Comparison of ENCODE assay signal across 17 cellular contexts in genomic region chr14:102427642-102428041, GRCh38.
A peak's percentile ranks its signal among the peaks of the same experiment; 100 is the strongest.
DNase-seq lines count a peak whose midpoint lies in the region; ATAC-seq, FAIRE-seq and TF ChIP-seq lines count a peak whose summit lies in the region.
"Had no signal": no experiment of that assay in that cellular context is flagged by ENCODE, and none has a peak within 500 bp of the region (broad histone marks: within the 10 kb centered on the region; RNA-seq: fewer than 3 reads in every experiment).

No MANE protein-coding gene starts in this region.

- 0 out of 5 replicates have a peak, but pooled peaks cover 0 to 3% of the 10 kb centered on the region in 2 experiments for H3K27me3 ChIP-seq in K562 (ENCODE audit: control insufficient read depth in 2 of 2, insufficient read depth in 2 of 2, low read length in 2 of 2)
- H3K27me3 ChIP-seq in upper lobe of right lung, result no peaks in the 10 kb centered on the region
- H3K27me3 ChIP-seq: BLaER1 had no signal

- peaks cover 7% of the 10 kb centered on the region for H3K4me1 Mint-ChIP-seq in nephron progenitor cell
- H3K4me1 Mint-ChIP-seq in stimulated activated naive B cell treated with anti-CD40 and anti-IgM and Interleukin-4, amounts not matched to agents 10 μg/mL and 1 μg/mL and 100 μg/mL, for 72 hours, result no peaks in the 10 kb centered on the region
- H3K4me1 Mint-ChIP-seq: CD14-positive monocyte; CD4-positive, alpha-beta memory T cell had no signal

- ATAC-seq in K562, result no peak
- no peak for ATAC-seq in upper lobe of right lung
- ATAC-seq in stimulated activated naive B cell treated with anti-CD40 and anti-IgM and Interleukin-4, amounts not matched to agents 10 μg/mL and 1 μg/mL and 100 μg/mL, for 72 hours (replicated peaks), result no peak
- ATAC-seq: GM23338, HCT116 had no signal

- no peaks in the 10 kb centered on the region for H3K9me1 ChIP-seq in K562 (ENCODE audit: control insufficient read depth, insufficient read depth, low read length)

- BruUV-seq in K562 (replicated peaks; lab: Mats Ljungman, UMichigan), result no TSS peak

- POLR2A ChIA-PET in K562 (lab: Yijun Ruan, JAX), result no interaction called here

- H2AFZ ChIP-seq in K562 (ENCODE audit: low read depth, low read length), result no peak overlapping the region
- H2AFZ ChIP-seq: GM23338 had no signal

- peak; percentile 14 for DNase-seq in activated effector memory CD4-positive, alpha-beta T cell treated with anti-CD3 and anti-CD28 coated beads, Interleukin-2, amount 50 U/mL, for 16 hours
- no peak for DNase-seq in activated effector memory CD4-positive, alpha-beta T cell treated with Interleukin-2 at 50 U/mL for 16 hours
- DNase-seq in K562 (ENCODE audit: extremely low read depth in 1 of 4, low spot score in 3 of 4) (no peak), nephron progenitor cell (no peak), upper lobe of right lung (peak; percentile 46), pons (ENCODE audit: low spot score) (no peak)
- DNase-seq in stimulated activated naive B cell treated with anti-CD40 and anti-IgM and Interleukin-4, amounts not matched to agents 10 μg/mL and 1 μg/mL and 100 μg/mL, for 72 hours, result no peak
- DNase-seq: 8988T; CD4-positive, alpha-beta memory T cell; DMS153; DMS79; GF-D8; H7 had no signal

- no peaks in the 10 kb centered on the region for H3K9me3 Mint-ChIP-seq in nephron progenitor cell
- no peaks in the 10 kb centered on the region for H3K9me3 Mint-ChIP-seq in stimulated activated naive B cell treated with anti-CD40 and anti-IgM and Interleukin-4, amounts not matched to agents 10 μg/mL and 1 μg/mL and 100 μg/mL, for 72 hours
- H3K9me3 Mint-ChIP-seq: CD14-positive monocyte; CD4-positive, alpha-beta memory T cell; GM23338 had no signal

- H3K36me3 Mint-ChIP-seq in nephron progenitor cell (ENCODE audit: low read depth), result peaks cover 38% of the 10 kb centered on the region
- peaks cover 23 to 37% of the 10 kb centered on the region in 2 donors for H3K36me3 Mint-ChIP-seq in stimulated activated naive B cell treated with anti-CD40 and anti-IgM and Interleukin-4, amounts not matched to agents 10 μg/mL and 1 μg/mL and 100 μg/mL, for 72 hours

- in situ Hi-C loops in K562 (cut with MboI), result no loop called here

- H3K4me3 Mint-ChIP-seq in nephron progenitor cell, result no peak overlapping the region
- no peak overlapping the region for H3K4me3 Mint-ChIP-seq in stimulated activated naive B cell treated with anti-CD40 and anti-IgM and Interleukin-4, amounts not matched to agents 10 μg/mL and 1 μg/mL and 100 μg/mL, for 72 hours
- H3K4me3 Mint-ChIP-seq: CD14-positive monocyte; CD4-positive, alpha-beta memory T cell; GM23338 had no signal

- H3K79me2 ChIP-seq in K562 (ENCODE audit: control insufficient read depth, insufficient read depth, low read length), result no peaks in the 10 kb centered on the region

- H3K36me3 ChIP-seq in K562 (ENCODE audit: control insufficient read depth, insufficient read depth, low read length), result no peaks in the 10 kb centered on the region
- H3K36me3 ChIP-seq in upper lobe of right lung, result peaks cover 3% of the 10 kb centered on the region

- no peak overlapping the region for H3K9ac ChIP-seq in K562 (ENCODE audit: insufficient read depth in 1 of 2, low read depth in 2 of 2, low read length in 2 of 2)
- H3K9ac ChIP-seq: BLaER1 had no signal

- FAIRE-seq in K562 (lab: Jason Lieb, UNC), result no peak

- intact Hi-C loops in K562 (cut with micrococcal nuclease), result no loop called here
- intact Hi-C loops in upper lobe of right lung (cut with DNase I), result no loop called here

- TF ChIP-seq CTCF in K562 (IDR thresholded peaks at IDR 0.05 in 2 of 3, conservative IDR thresholded peaks at IDR 0.05 in 1 of 3; ENCODE audit: insufficient read depth in 2 of 3, low read depth in 1 of 3, low read length in 3 of 3) (no peak), nephron progenitor cell (IDR thresholded peaks at IDR 0.05) (no peak), upper lobe of right lung (IDR thresholded peaks at IDR 0.05) (no peak)

- H3K27ac Mint-ChIP-seq in nephron progenitor cell, result peak overlapping the region; percentile 72
- H3K27ac Mint-ChIP-seq in stimulated activated naive B cell treated with anti-CD40 and anti-IgM and Interleukin-4, amounts not matched to agents 10 μg/mL and 1 μg/mL and 100 μg/mL, for 72 hours, result no peak overlapping the region
- H3K27ac Mint-ChIP-seq: CD14-positive monocyte, GM23338 had no signal

- no peaks in the 10 kb centered on the region for H4K20me1 ChIP-seq in K562 (replicated peaks; ENCODE audit: control insufficient read depth, insufficient read depth, low read length)
- H4K20me1 ChIP-seq: BLaER1 had no signal

- no peak for TF ChIP-seq RAD21 in K562 (CRISPR knock-in tag; conservative IDR thresholded peaks at IDR 0.05 in 1 of 2, IDR thresholded peaks at IDR 0.05 in 1 of 2)

- no peak for TF ChIP-seq POLR2A in K562 (conservative IDR thresholded peaks at IDR 0.05)

- no peak overlapping the region for H3K27ac ChIP-seq in K562 (ENCODE audit: extremely low read depth, low read depth, low read length)
- H3K27ac ChIP-seq in upper lobe of right lung, result no peak overlapping the region
- H3K27ac ChIP-seq: BLaER1 had no signal

- H3K4me1 ChIP-seq in K562 (replicated peaks in 1 of 2; ENCODE audit: control insufficient read depth in 2 of 2, insufficient read depth in 2 of 2, low read length in 2 of 2), result peaks cover 0 to 4% of the 10 kb centered on the region in 2 experiments; a peak in 2 of 5 replicates
- no peaks in the 10 kb centered on the region for H3K4me1 ChIP-seq in upper lobe of right lung
- H3K4me1 ChIP-seq: BLaER1 had no signal

- 47% methylated on average over 11 of the region's 12 CpGs for WGBS in K562 (ENCODE audit: insufficient coverage, low coverage, missing lambda C conversion rate)

- H3K27me3 Mint-ChIP-seq in nephron progenitor cell (ENCODE audit: low read depth, poor library complexity), result no peaks in the 10 kb centered on the region
- H3K27me3 Mint-ChIP-seq in stimulated activated naive B cell treated with anti-CD40 and anti-IgM and Interleukin-4, amounts not matched to agents 10 μg/mL and 1 μg/mL and 100 μg/mL, for 72 hours, result no peaks in the 10 kb centered on the region
- H3K27me3 Mint-ChIP-seq: CD4-positive, alpha-beta memory T cell had no signal

- TF ChIP-seq EP300 in K562 (IDR thresholded peaks at IDR 0.05; ENCODE audit: low read length), result no peak

- H3K4me2 ChIP-seq in K562 (ENCODE audit: insufficient read depth, low read length), result no peak overlapping the region
- H3K4me2 ChIP-seq: BLaER1, GM23338 had no signal

- H3K4me3 ChIP-seq in K562 (no peak overlapping the region), upper lobe of right lung (no peak overlapping the region)
- H3K4me3 ChIP-seq: BLaER1, GM23338 had no signal

- CTCF ChIA-PET in K562 (lab: Yijun Ruan, JAX; ENCODE audit: low intra/inter-chr PET ratio), result no interaction called here

- no peaks in the 10 kb centered on the region for H3K9me3 ChIP-seq in K562 (replicated peaks; ENCODE audit: control insufficient read depth, insufficient read depth, low read depth, low read length)
- no peaks in the 10 kb centered on the region for H3K9me3 ChIP-seq in upper lobe of right lung
- H3K9me3 ChIP-seq: BLaER1 had no signal

TF ChIP-seq in K562, 482 proteins besides CTCF, POLR2A, EP300 and RAD21:
- TF ChIP-seq KLF16 (IDR thresholded peaks at IDR 0.05) (no peak), E2F5 (CRISPR knock-in tag; IDR thresholded peaks at IDR 0.05) (no peak), ZNF707 (CRISPR knock-in tag; conservative IDR thresholded peaks at IDR 0.05) (peak; percentile 63; the same call in 1 of the 2 replicates), HMG20A (CRISPR knock-in tag; conservative IDR thresholded peaks at IDR 0.05) (no peak), PML (IDR thresholded peaks at IDR 0.05; ENCODE audit: low read length) (no peak)

Comparison
In these comparisons a context has a peak if more than half of its experiments do, and no peak if none do; other contexts are left out.
1. DNase-seq: peak in activated effector memory CD4-positive, alpha-beta T cell treated with anti-CD3 and anti-CD28 coated beads, Interleukin-2, amount 50 U/mL, for 16 hours (single experiment) and upper lobe of right lung (single experiment); none in activated effector memory CD4-positive, alpha-beta T cell treated with Interleukin-2 at 50 U/mL for 16 hours (single experiment), K562 (0 of 4), nephron progenitor cell (single experiment), pons (single experiment) and stimulated activated naive B cell treated with anti-CD40 and anti-IgM and Interleukin-4, amounts not matched to agents 10 μg/mL and 1 μg/mL and 100 μg/mL, for 72 hours (single experiment).